7 cellular contexts compared by ENCODE assay signal in the genomic region with DNA sequence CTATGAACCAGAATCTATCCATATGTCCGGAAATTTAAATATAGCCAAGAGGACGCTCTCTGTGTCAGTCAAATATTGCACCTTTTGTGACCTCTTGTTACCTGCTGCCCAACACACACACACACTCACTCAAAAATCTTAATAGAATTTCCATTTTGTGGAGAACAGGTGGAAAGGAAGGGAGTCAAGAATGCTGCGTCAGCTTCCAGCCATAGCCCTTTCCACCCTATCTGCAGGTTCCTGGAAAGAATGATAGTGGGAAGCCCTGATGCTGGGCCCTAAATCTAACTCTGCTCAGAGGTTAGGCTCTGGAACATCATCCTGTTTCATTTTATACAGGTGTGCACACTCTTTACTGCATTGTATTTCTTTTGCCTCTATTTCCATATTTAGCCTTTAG.
"Had no signal": no experiment of that assay in that cellular context is flagged by ENCODE, and none has a peak within 500 bp of the region (broad histone marks: within the 10 kb centered on the region; RNA-seq: fewer than 3 reads in every experiment).

No MANE protein-coding gene starts in this region.

- FAIRE-seq: GM12878, GM12891, GM12892, GM18507, GM19239 had no signal

- H3K4me3 ChIP-seq: GM12878 had no signal

- ATAC-seq: GM12878 had no signal

- DNase-seq: GDM1, GF-D8 had no signal
